Comparison of ENCODE assay signal across 1 cellular context in genomic region chr2:168802825-168803726, GRCh38.
TF ChIP-seq lines count a peak whose summit lies in the region.

No MANE protein-coding gene starts in this region.

TF ChIP-seq in SK-N-SH treated with all-trans-retinoic acid at 6 μM for 48 hours, 23 proteins besides CTCF, POLR2A, EP300 and RAD21 (continued from another document):
- TF ChIP-seq CSRNP3 (CRISPR knock-in tag; IDR thresholded peaks at IDR 0.05) (no peak), ZFP30 (CRISPR knock-in tag; IDR thresholded peaks at IDR 0.05) (no peak), ESRRG (CRISPR knock-in tag; IDR thresholded peaks at IDR 0.05) (no peak), TCF4 (CRISPR knock-in tag; IDR thresholded peaks at IDR 0.05; ENCODE audit: borderline replicate concordance) (no peak), GLIS3 (CRISPR knock-in tag; IDR thresholded peaks at IDR 0.05) (no peak)
